Comparison of ENCODE assay signal across 12 cellular contexts in the genomic region with DNA sequence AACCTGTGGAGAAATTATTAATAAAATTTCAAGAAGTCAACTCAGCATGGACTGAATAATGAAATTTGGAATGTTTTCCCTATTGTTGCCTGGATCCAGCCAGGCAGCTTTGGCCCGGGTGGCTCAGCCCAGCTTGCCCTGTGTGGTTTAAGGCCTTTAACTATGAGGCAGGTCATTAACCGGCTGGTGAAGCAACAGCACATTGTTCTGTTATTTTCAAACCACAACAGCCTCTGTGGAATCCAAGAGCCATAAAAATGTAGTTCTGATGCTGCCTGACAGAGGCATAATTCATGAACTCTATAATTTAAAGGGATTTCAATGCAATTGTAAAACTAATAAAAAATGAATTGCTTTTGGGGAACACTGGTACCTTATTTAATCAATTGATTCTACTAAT.
DNase-seq lines count a peak whose midpoint lies in the region; ATAC-seq and TF ChIP-seq lines count a peak whose summit lies in the region.
"Had no signal": no experiment of that assay in that cellular context is flagged by ENCODE, and none has a peak within 500 bp of the region (broad histone marks: within the 10 kb centered on the region; RNA-seq: fewer than 3 reads in every experiment).

No MANE protein-coding gene starts in this region.

- intact Hi-C loops in sciatic nerve (cut with DNase I) = no loop called here

- CTCF ChIA-PET in CD8-positive, alpha-beta memory T cell (lab: Charles Lee) = no interaction called here

- H3K4me3 ChIP-seq in SJCRH30 = no peak overlapping the region
- no peak overlapping the region for H3K4me3 ChIP-seq in foreskin fibroblast (ENCODE audit: low read depth in 1 of 2, low read length in 2 of 2)
- no peak overlapping the region for H3K4me3 ChIP-seq in CD8-positive, alpha-beta memory T cell (ENCODE audit: low read length)
- H3K4me3 ChIP-seq: gastrocnemius medialis, K562 had no signal

- TF ChIP-seq CTCF in foreskin fibroblast (IDR thresholded peaks at IDR 0.05; ENCODE audit: low read depth, low read length) = no peak

- H3K9me3 Mint-ChIP-seq in CD8-positive, alpha-beta memory T cell = no peaks in the 10 kb centered on the region

- no peaks in the 10 kb centered on the region for H3K27me3 ChIP-seq in SJCRH30
- no peaks in the 10 kb centered on the region for H3K27me3 ChIP-seq in CD8-positive, alpha-beta memory T cell (ENCODE audit: insufficient read depth, low read length, poor library complexity, severe bottlenecking)
- H3K27me3 ChIP-seq: gastrocnemius medialis had no signal

- H3K27me3 Mint-ChIP-seq in CD8-positive, alpha-beta memory T cell = peaks cover 23 to 44% of the 10 kb centered on the region in 2 donors

- H3K36me3 Mint-ChIP-seq in CD8-positive, alpha-beta memory T cell = no peaks in the 10 kb centered on the region

- no peaks in the 10 kb centered on the region for H3K4me1 Mint-ChIP-seq in CD8-positive, alpha-beta memory T cell

- DNase-seq in H4 (ENCODE audit: low spot score) (peak; percentile 22), SJCRH30 (peak; percentile 26 to 53), foreskin fibroblast (peak; percentile 62 to 86), sciatic nerve (ENCODE audit: low spot score) (no peak), hypothalamus (lab: John Stamatoyannopoulos, UW) (no peak), dermis blood vessel endothelial cell (no peak)
- no peak for DNase-seq in CD8-positive, alpha-beta memory T cell
- DNase-seq: DMS79 treated with DMSO at 0.1 percent for 48 hours, gastrocnemius medialis, NCI-H748 treated with DMSO at 0.1 percent for 48 hours had no signal

- ATAC-seq in sciatic nerve = peak; percentile 91
- ATAC-seq in GM18909 (IDR thresholded peaks at IDR 0.05; ENCODE audit: poor library complexity, unreplicated experiment) = no peak
- ATAC-seq: K562 had no signal

- H3K36me3 ChIP-seq in SJCRH30 = no peaks in the 10 kb centered on the region
- no peaks in the 10 kb centered on the region for H3K36me3 ChIP-seq in CD8-positive, alpha-beta memory T cell (ENCODE audit: insufficient read depth, low read length)
- H3K36me3 ChIP-seq: gastrocnemius medialis had no signal

- H3K4me1 ChIP-seq in SJCRH30 = peaks cover 32% of the 10 kb centered on the region
- no peaks in the 10 kb centered on the region for H3K4me1 ChIP-seq in CD8-positive, alpha-beta memory T cell (ENCODE audit: insufficient read depth, low read length)
- H3K4me1 ChIP-seq: gastrocnemius medialis had no signal

- H3K27ac Mint-ChIP-seq in CD8-positive, alpha-beta memory T cell = no peak overlapping the region

- H3K27ac ChIP-seq in SJCRH30 = no peak overlapping the region
- H3K27ac ChIP-seq in CD8-positive, alpha-beta memory T cell (ENCODE audit: low read depth, low read length) = no peak overlapping the region
- H3K27ac ChIP-seq: gastrocnemius medialis had no signal

- no peaks in the 10 kb centered on the region for H3K9me3 ChIP-seq in SJCRH30 (replicated peaks)
- no peaks in the 10 kb centered on the region for H3K9me3 ChIP-seq in CD8-positive, alpha-beta memory T cell (ENCODE audit: low read length)
- H3K9me3 ChIP-seq: gastrocnemius medialis had no signal

- POLR2A ChIA-PET in CD8-positive, alpha-beta memory T cell (lab: Charles Lee) = no interaction called here

- no peak overlapping the region for H3K4me3 Mint-ChIP-seq in CD8-positive, alpha-beta memory T cell

Comparison
In these comparisons a context has a peak if more than half of its experiments do, and no peak if none do; other contexts are left out.
1. DNase-seq: peak in H4 (single experiment), SJCRH30 (2 of 2) and foreskin fibroblast (2 of 2); none in sciatic nerve (single experiment), hypothalamus (0 of 51), dermis blood vessel endothelial cell (single experiment) and CD8-positive, alpha-beta memory T cell (0 of 5).